Comparison of ENCODE assay signal across 12 cellular contexts in genomic region chr17:66817750-66818149, GRCh38. TPM values are rescaled to one million over a fixed set of nuclear protein-coding genes. Genes with fewer than 3 reads are reported as not detected.
"Had no signal": no experiment of that assay in that cellular context is flagged by ENCODE, and none has a peak within 500 bp of the region (broad histone marks: within the 10 kb centered on the region; RNA-seq: fewer than 3 reads in every experiment).

No MANE protein-coding gene starts in this region.

- H3K4me1 Mint-ChIP-seq: GM23338 had no signal

- DNase-seq: GM23248, GOT3, H7, H9, HCEC 1CT, HFFc6 had no signal

- H2AFZ ChIP-seq: GM23248, GM23338 had no signal

- H3K9ac ChIP-seq: GM23248 had no signal

- FAIRE-seq: H1, H54 had no signal

- H3K36me3 ChIP-seq: HAP-1 had no signal

- H3K9me3 ChIP-seq: HAP-1 had no signal

- H3K4me1 ChIP-seq: HAP-1 had no signal

- ATAC-seq: GM23338, HCT116 had no signal

- H3K27ac ChIP-seq: GM23248 had no signal

- H3K4me2 ChIP-seq: GM23338 had no signal

- H3K4me3 ChIP-seq: GM23248, GM23338, HAP-1 had no signal

- H3K4me3 Mint-ChIP-seq: GM23338, H9, HFFc6 had no signal

RNA-seq across cellular contexts. Expression of gene CACNG5, which starts 17.2 kb away (rescaled TPM):
- total RNA-seq: GM23248, H4, HFFc6 had no signal
- polyA plus RNA-seq: GM23248 had no signal
